ENCODE assay signal across 15 cellular contexts in the genomic region with DNA sequence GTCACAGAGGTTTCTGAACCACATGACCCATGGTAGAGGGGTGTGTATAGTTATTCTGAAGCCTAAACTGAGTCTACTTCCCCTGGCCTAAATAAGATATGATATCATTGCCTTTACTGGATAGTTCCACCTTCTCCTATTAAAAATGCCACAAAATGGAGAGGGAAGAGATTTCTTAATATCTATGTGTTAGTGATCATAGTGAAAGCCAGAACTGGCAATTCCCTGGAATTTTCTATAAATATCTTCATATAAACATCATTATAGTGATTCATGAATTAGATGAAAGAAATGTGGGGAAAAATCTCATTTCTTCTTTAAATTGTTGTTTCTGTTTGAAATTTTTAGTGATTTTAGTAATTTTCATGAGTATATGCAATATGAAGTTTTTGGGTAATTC.
"Had no signal": no experiment of that assay in that cellular context is flagged by ENCODE, and none has a peak within 500 bp of the region (broad histone marks: within the 10 kb centered on the region; RNA-seq: fewer than 3 reads in every experiment).

No MANE protein-coding gene starts in this region.

- DNase-seq: effector CD8-positive, alpha-beta T cell; heart left ventricle; hippocampal formation; kidney glomerular epithelial cell; mammary epithelial cell; naive thymus-derived CD4-positive, alpha-beta T cell; nephron progenitor cell; retina; right lobe of liver; stimulated activated CD4-positive, alpha-beta T cell treated with anti-CD3 and anti-CD28 coated beads, Interleukin-2, amount 100 ng/mL, for 24 hours; stimulated activated naive CD4-positive, alpha-beta T cell; trophoblast cell had no signal

- H3K4me1 ChIP-seq: parathyroid adenoma, prostate gland had no signal

- H3K4me3 ChIP-seq: coronary artery, heart left ventricle, prostate gland, right lobe of liver had no signal

- H3K27ac ChIP-seq: coronary artery, heart left ventricle, parathyroid adenoma, prostate gland, right lobe of liver had no signal

- H3K9me3 ChIP-seq: heart left ventricle, prostate gland, right lobe of liver had no signal

- H3K27me3 ChIP-seq: heart left ventricle, right lobe of liver had no signal

- ATAC-seq: heart left ventricle; naive thymus-derived CD4-positive, alpha-beta T cell; right lobe of liver had no signal

- H2AFZ ChIP-seq: parathyroid adenoma had no signal

- H3K9ac ChIP-seq: parathyroid adenoma had no signal

- H3K36me3 ChIP-seq: heart left ventricle, prostate gland, right lobe of liver had no signal
